ENCODE assay signal across 16 cellular contexts in genomic region chr9:2290382-2290781, GRCh38.
"Had no signal": no experiment of that assay in that cellular context is flagged by ENCODE, and none has a peak within 500 bp of the region (broad histone marks: within the 10 kb centered on the region; RNA-seq: fewer than 3 reads in every experiment).

No MANE protein-coding gene starts in this region.

- H3K27me3 Mint-ChIP-seq: type B pancreatic cell had no signal

- H3K36me3 Mint-ChIP-seq: type B pancreatic cell had no signal

- H3K79me2 ChIP-seq: hepatocyte had no signal

- FAIRE-seq: kidney had no signal

- H3K4me3 Mint-ChIP-seq: neural crest cell, type B pancreatic cell had no signal

- DNase-seq: activated CD4-positive, alpha-beta T cell treated with anti-CD3 and anti-CD28 coated beads for 48 hours; activated naive CD4-positive, alpha-beta T cell treated with anti-CD3 and anti-CD28 coated beads, Interleukin-2, amount 50 U/mL, for 16 hours; activated T-cell treated with anti-CD3 and anti-CD28 coated beads for 4 hours; adrenal gland; body of pancreas; effector memory CD4-positive, alpha-beta T cell; kidney; left ventricle myocardium superior; mesenchymal stem cell; stimulated activated CD4-positive, alpha-beta T cell treated with anti-CD3 and anti-CD28 coated beads, Interleukin-12 subunit alpha, Interleukin-12 subunit beta, amount 100 ng/mL, for 4 hours; stimulated activated naive CD4-positive, alpha-beta T cell treated with Interleukin-2 at 50 U/mL for 16 hours had no signal

- H3K27ac Mint-ChIP-seq: activated T-helper 2 cell treated with anti-CD3 and anti-CD28 coated beads, Interferon-gamma antibody, Interleukin-2, Interleukin-4, amounts not matched to agents 10 μg/mL and 5 μg/mL and 100 μg/mL, durations not matched to agents 14 hours and 24 hours and 36 hours; type B pancreatic cell had no signal

- H3K27ac ChIP-seq: adrenal gland, body of pancreas, gastroesophageal sphincter, hepatocyte had no signal

- H2AFZ ChIP-seq: hepatocyte had no signal

- H3K4me2 ChIP-seq: hepatocyte had no signal

- H3K4me1 Mint-ChIP-seq: neural crest cell had no signal

- H3K9me3 ChIP-seq: adrenal gland, body of pancreas, gastroesophageal sphincter had no signal

- H3K4me1 ChIP-seq: adrenal gland, gastroesophageal sphincter had no signal

- ATAC-seq: body of pancreas, gastroesophageal sphincter, left ventricle myocardium superior had no signal

- H3K27me3 ChIP-seq: adrenal gland, body of pancreas, gastroesophageal sphincter, hepatocyte had no signal

- H3K4me3 ChIP-seq: adrenal gland, body of pancreas, gastroesophageal sphincter, hepatocyte had no signal

- H3K9me3 Mint-ChIP-seq: activated T-helper 2 cell treated with anti-CD3 and anti-CD28 coated beads, Interferon-gamma antibody, Interleukin-2, Interleukin-4, amounts not matched to agents 10 μg/mL and 5 μg/mL and 100 μg/mL, durations not matched to agents 14 hours and 24 hours and 36 hours; neural crest cell had no signal

- H3K36me3 ChIP-seq: adrenal gland, gastroesophageal sphincter had no signal
